Comparison of ENCODE assay signal across 22 cellular contexts in the genomic region with DNA sequence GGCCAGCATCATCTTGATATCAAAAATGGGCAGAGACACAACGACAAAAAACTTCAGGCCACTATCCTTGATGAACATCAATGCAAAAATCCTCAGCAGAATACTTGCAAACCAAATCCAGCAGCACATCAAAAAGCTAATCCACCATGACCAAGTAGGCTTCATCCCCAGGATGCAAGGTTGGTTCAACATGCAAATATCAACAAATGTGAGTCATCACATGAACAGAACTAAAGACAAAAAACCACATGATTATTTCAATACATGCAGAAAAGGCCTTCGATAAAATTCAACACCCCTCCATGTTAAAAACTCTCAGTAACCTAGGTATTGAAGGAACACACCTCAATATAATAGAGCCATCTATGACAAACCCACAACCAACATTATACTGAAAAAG. TPM values are rescaled to one million over a fixed set of nuclear protein-coding genes. Genes with fewer than 3 reads are reported as not detected.
DNase-seq lines count a peak whose midpoint lies in the region; ATAC-seq and FAIRE-seq lines count a peak whose summit lies in the region.
"Had no signal": no experiment of that assay in that cellular context is flagged by ENCODE, and none has a peak within 500 bp of the region (broad histone marks: within the 10 kb centered on the region; RNA-seq: fewer than 3 reads in every experiment).

No MANE protein-coding gene starts in this region.

- H3K36me3 Mint-ChIP-seq in activated naive CD8-positive, alpha-beta T cell = peaks cover 22% of the 10 kb centered on the region
- H3K36me3 Mint-ChIP-seq in activated naive CD8-positive, alpha-beta T cell treated with anti-CD3 and anti-CD28 coated beads, Interleukin-2, amount 50 U/mL, for 24 hours (ENCODE audit: low read depth) = peaks cover 34% of the 10 kb centered on the region
- H3K36me3 Mint-ChIP-seq in central memory CD8-positive, alpha-beta T cell (ENCODE audit: insufficient read depth) = peaks cover 8% of the 10 kb centered on the region

- H3K4me3 Mint-ChIP-seq in activated naive CD8-positive, alpha-beta T cell = peak overlapping the region; percentile 2
- no peak overlapping the region for H3K4me3 Mint-ChIP-seq in activated naive CD8-positive, alpha-beta T cell treated with anti-CD3 and anti-CD28 coated beads, Interleukin-2, amount 50 U/mL, for 24 hours
- H3K4me3 Mint-ChIP-seq in central memory CD8-positive, alpha-beta T cell = no peak overlapping the region
- H3K4me3 Mint-ChIP-seq: CD4-positive, alpha-beta T cell; IgD-negative memory B cell had no signal

- peaks cover 66% of the 10 kb centered on the region for H3K4me1 Mint-ChIP-seq in activated naive CD8-positive, alpha-beta T cell (ENCODE audit: low read depth)
- peaks cover 52% of the 10 kb centered on the region for H3K4me1 Mint-ChIP-seq in activated naive CD8-positive, alpha-beta T cell treated with anti-CD3 and anti-CD28 coated beads, Interleukin-2, amount 50 U/mL, for 24 hours
- peaks cover 68% of the 10 kb centered on the region for H3K4me1 Mint-ChIP-seq in central memory CD8-positive, alpha-beta T cell

- no peaks in the 10 kb centered on the region for H3K27me3 Mint-ChIP-seq in activated naive CD8-positive, alpha-beta T cell
- H3K27me3 Mint-ChIP-seq in activated naive CD8-positive, alpha-beta T cell treated with anti-CD3 and anti-CD28 coated beads, Interleukin-2, amount 50 U/mL, for 24 hours = no peaks in the 10 kb centered on the region
- no peaks in the 10 kb centered on the region for H3K27me3 Mint-ChIP-seq in central memory CD8-positive, alpha-beta T cell
- H3K27me3 Mint-ChIP-seq: CD4-positive, alpha-beta T cell; IgD-negative memory B cell had no signal

- H3K9me3 Mint-ChIP-seq in activated naive CD8-positive, alpha-beta T cell (ENCODE audit: low read depth) = no peaks in the 10 kb centered on the region
- H3K9me3 Mint-ChIP-seq in activated naive CD8-positive, alpha-beta T cell treated with anti-CD3 and anti-CD28 coated beads, Interleukin-2, amount 50 U/mL, for 24 hours = peaks cover 10% of the 10 kb centered on the region
- H3K9me3 Mint-ChIP-seq in central memory CD8-positive, alpha-beta T cell = no peaks in the 10 kb centered on the region
- H3K9me3 Mint-ChIP-seq: CD4-positive, alpha-beta T cell had no signal

- peak overlapping the region; percentile 54 for H3K27ac Mint-ChIP-seq in activated naive CD8-positive, alpha-beta T cell
- no peak overlapping the region for H3K27ac Mint-ChIP-seq in activated naive CD8-positive, alpha-beta T cell treated with anti-CD3 and anti-CD28 coated beads, Interleukin-2, amount 50 U/mL, for 24 hours
- H3K27ac Mint-ChIP-seq in central memory CD8-positive, alpha-beta T cell (ENCODE audit: low read depth) = peak overlapping the region; percentile 68
- H3K27ac Mint-ChIP-seq: CD4-positive, alpha-beta T cell had no signal

- no peak for FAIRE-seq in urothelium cell line (lab: Jason Lieb, UNC)
- FAIRE-seq: H1, RCC 7860 had no signal

- ATAC-seq in activated naive CD8-positive, alpha-beta T cell treated with anti-CD3 and anti-CD28 coated beads, Interleukin-2, amount 50 U/mL, for 24 hours = no peak
- ATAC-seq in central memory CD8-positive, alpha-beta T cell (replicated peaks; ENCODE audit: extremely low read depth, poor library complexity, severe bottlenecking) = no peak
- ATAC-seq: HCT116, Right ventricle myocardium inferior had no signal

- DNase-seq in activated naive CD8-positive, alpha-beta T cell treated with anti-CD3 and anti-CD28 coated beads, Interleukin-2, amount 50 U/mL, for 24 hours = no peak
- DNase-seq in M059J (ENCODE audit: low read depth) = peak; percentile 15
- DNase-seq in central memory CD8-positive, alpha-beta T cell (ENCODE audit: low spot score in 2 of 2) = no peak
- DNase-seq in urothelium cell line (ENCODE audit: low spot score) = no peak
- no peak for DNase-seq in kidney tubule cell (ENCODE audit: low spot score)
- no peak for DNase-seq in T-helper 9 cell
- DNase-seq: CD4-positive, alpha-beta T cell; COR-L47; GF-D8; Karpas-422; NCI-H1694; NCI-H2081; NCI-H2171; NCI-H345; NCI-H524; NCI-H774 had no signal

RNA-seq across cellular contexts. Expression of a gene that starts 8.5 kb away (rescaled TPM):
- 95.2 and 104 TPM in 2 replicates for total RNA-seq in M059J (2014; rRNA removed; shearing (Covaris generic))

RNA-seq across cellular contexts. Expression of a gene that starts 8.8 kb away (rescaled TPM):
- total RNA-seq in M059J (2014; rRNA removed; shearing (Covaris generic)) = 26.1 and 28.7 TPM in 2 replicates
